1 cellular context compared by ENCODE assay signal in genomic region chr19:4399871-4400768, GRCh38.
TF ChIP-seq lines count a peak whose summit lies in the region.

Gene SH3GL1 (minus strand): TSS chr19:4400547. CDS start chr19:4400368, 179 bp downstream.

TF ChIP-seq in K562, 482 proteins besides CTCF, POLR2A, EP300 and RAD21 (continued from another document and continues in another):
- TF ChIP-seq ZNF518B (CRISPR knock-in tag; IDR thresholded peaks at IDR 0.05): no peak
- no peak for TF ChIP-seq MEIS2 (IDR thresholded peaks at IDR 0.05; ENCODE audit: partially characterized antibody)
- TF ChIP-seq HES1 (IDR thresholded peaks at IDR 0.05; ENCODE audit: low read depth): no peak
- no peak for TF ChIP-seq ELK3 (CRISPR knock-in tag; IDR thresholded peaks at IDR 0.05)
- TF ChIP-seq YY1 (IDR thresholded peaks at IDR 0.05; ENCODE audit: borderline replicate concordance in 1 of 3, control insufficient read depth in 1 of 3, extremely low read depth in 1 of 3, insufficient read depth in 3 of 3, insufficient read length in 1 of 3, insufficient replicate concordance in 2 of 3, low read depth in 1 of 3, low read length in 2 of 3): peak in 2 of 3 experiments; percentile 41 to 70
- no peak for TF ChIP-seq MLX (CRISPR knock-in tag; conservative IDR thresholded peaks at IDR 0.05)
- TF ChIP-seq HNRNPH1 (optimal IDR thresholded peaks at IDR 0.05; ENCODE audit: low read depth, low read length): no peak
- TF ChIP-seq PBX2 (CRISPR knock-in tag; IDR thresholded peaks at IDR 0.05; ENCODE audit: low read depth): no peak
- no peak for TF ChIP-seq PBX2 (tag; conservative IDR thresholded peaks at IDR 0.05; ENCODE audit: low read depth)
- no peak for TF ChIP-seq ZNF253 (CRISPR knock-in tag; conservative IDR thresholded peaks at IDR 0.05)
- no peak for TF ChIP-seq ZNF347 (CRISPR knock-in tag; IDR thresholded peaks at IDR 0.05; ENCODE audit: low read depth)
- TF ChIP-seq TGIF2 (CRISPR knock-in tag; IDR thresholded peaks at IDR 0.05): peak; percentile 28; the same call in 1 of the 2 replicates
- no peak for TF ChIP-seq ZNF311 (CRISPR knock-in tag; IDR thresholded peaks at IDR 0.05)
- TF ChIP-seq ZHX1 (conservative IDR thresholded peaks at IDR 0.05; ENCODE audit: low read length): peak; percentile 76; the same call in 1 of the 2 replicates
- TF ChIP-seq MCM5 (IDR thresholded peaks at IDR 0.05; ENCODE audit: low read depth): no peak
- no peak for TF ChIP-seq NR2F6 (CRISPR knock-in tag; IDR thresholded peaks at IDR 0.05)
- TF ChIP-seq POU5F1 (IDR thresholded peaks at IDR 0.05; ENCODE audit: borderline replicate concordance, low read depth, low read length, partially characterized antibody): no peak
- TF ChIP-seq ZNF511 (CRISPR knock-in tag; IDR thresholded peaks at IDR 0.05): no peak
- TF ChIP-seq CHAMP1 (IDR thresholded peaks at IDR 0.05): peak; percentile 81; the same call in 1 of the 2 replicates
- TF ChIP-seq ZNF592 (IDR thresholded peaks at IDR 0.05): peak; percentile 70
- TF ChIP-seq HDAC8 (tag; IDR thresholded peaks at IDR 0.05): no peak
- no peak for TF ChIP-seq NCOA4 (IDR thresholded peaks at IDR 0.05; ENCODE audit: partially characterized antibody)
- TF ChIP-seq SREBF1 (IDR thresholded peaks at IDR 0.05; ENCODE audit: borderline replicate concordance, low read depth, low read length): no peak
- no peak for TF ChIP-seq PRDM10 (IDR thresholded peaks at IDR 0.05; ENCODE audit: partially characterized antibody)
